Comparison of ENCODE assay signal across 8 cellular contexts in genomic region chr22:39349506-39349966, GRCh38. TPM values are rescaled to one million over a fixed set of nuclear protein-coding genes. Genes with fewer than 3 reads are reported as not detected.
A peak's percentile ranks its signal among the peaks of the same experiment; 100 is the strongest.
DNase-seq lines count a peak whose midpoint lies in the region; ATAC-seq, FAIRE-seq and TF ChIP-seq lines count a peak whose summit lies in the region.

No MANE protein-coding gene starts in this region.

- no peaks in the 10 kb centered on the region for H3K36me3 Mint-ChIP-seq in stimulated activated naive CD8-positive, alpha-beta T cell treated with anti-CD3 and anti-CD28 coated beads, Interleukin-15, Interleukin-2, amounts not matched to agents 100 ng/mL and 50 ng/mL, for 24 hours (ENCODE audit: low read depth)

- H3K27me3 ChIP-seq in OCI-LY1 (ENCODE audit: insufficient read depth, low read length) (peaks cover 10% of the 10 kb centered on the region; the same call in 1 of the 2 replicates), bronchial epithelial cell (ENCODE audit: control insufficient read depth, insufficient read depth, low read length) (peaks cover 2% of the 10 kb centered on the region)

- H3K9me3 Mint-ChIP-seq in stimulated activated naive CD8-positive, alpha-beta T cell treated with anti-CD3 and anti-CD28 coated beads, Interleukin-15, Interleukin-2, amounts not matched to agents 100 ng/mL and 50 ng/mL, for 24 hours, result no peaks in the 10 kb centered on the region

- CTCF ChIA-PET in AG04449 (lab: Yijun Ruan, JAX), result interaction anchor here (1.0 to 2.7 kb wide), 11 partner anchors 8 to 180 kb away, joined by 3 to 12 read pairs (median 4); partner anchors contain the start of gene RPL3

- DNase-seq in AG04449 (ENCODE audit: low read depth, low spot score) (no peak), GM10266 (ENCODE audit: extremely low spot score) (peak; percentile 82), bronchial epithelial cell (ENCODE audit: low read depth) (no peak), kidney (no peak), HPDE6-E6E7 (ENCODE audit: extremely low spot score) (no peak)

- H3K4me1 Mint-ChIP-seq in stimulated activated naive CD8-positive, alpha-beta T cell treated with anti-CD3 and anti-CD28 coated beads, Interleukin-15, Interleukin-2, amounts not matched to agents 100 ng/mL and 50 ng/mL, for 24 hours (ENCODE audit: low read depth), result peaks cover 30% of the 10 kb centered on the region

- H3K9ac ChIP-seq in OCI-LY1 (ENCODE audit: low read length) (peak overlapping the region; percentile 63), kidney (ENCODE audit: low read length in 2 of 2) (peak overlapping the region; percentile 62 to 67)

- H3K36me3 ChIP-seq in OCI-LY1 (ENCODE audit: insufficient read depth, low read length) (no peaks in the 10 kb centered on the region), bronchial epithelial cell (ENCODE audit: control insufficient read depth, insufficient read depth, low read length) (no peaks in the 10 kb centered on the region), kidney (ENCODE audit: control insufficient read depth in 1 of 2, insufficient read depth in 2 of 2, low read length in 2 of 2) (no peaks in the 10 kb centered on the region)

- H3K79me2 ChIP-seq in OCI-LY1 (ENCODE audit: insufficient read depth, low read length), result no peaks in the 10 kb centered on the region

- FAIRE-seq in bronchial epithelial cell (lab: Jason Lieb, UNC) (no peak), kidney (lab: Jason Lieb, UNC) (no peak)

- no peaks in the 10 kb centered on the region for H3K9me2 ChIP-seq in OCI-LY1 (ENCODE audit: low read depth, low read length)

- POLR2A ChIA-PET in AG04449 (lab: Yijun Ruan, JAX), result interaction anchor here (0.6 to 1.0 kb wide), 4 partner anchors 30 to 170 kb away, joined by 3 to 5 read pairs (median 4); partner anchors contain the start of genes ATF4 and RPL3

- H3K27ac ChIP-seq in OCI-LY1 (ENCODE audit: low read depth, low read length, poor library complexity, severe bottlenecking) (no peak overlapping the region), kidney (ENCODE audit: low read depth in 2 of 2, low read length in 2 of 2) (peak overlapping the region in 1 of 2 donors; percentile 41)

- H3K27ac Mint-ChIP-seq in stimulated activated naive CD8-positive, alpha-beta T cell treated with anti-CD3 and anti-CD28 coated beads, Interleukin-15, Interleukin-2, amounts not matched to agents 100 ng/mL and 50 ng/mL, for 24 hours, result peak overlapping the region; percentile 49

- H3K4me2 ChIP-seq in OCI-LY1 (ENCODE audit: low read length), result peak overlapping the region; percentile 78

- intact Hi-C loops in kidney (cut with DNase I), result no loop called here

- no peaks in the 10 kb centered on the region for H3K27me3 Mint-ChIP-seq in stimulated activated naive CD8-positive, alpha-beta T cell treated with anti-CD3 and anti-CD28 coated beads, Interleukin-15, Interleukin-2, amounts not matched to agents 100 ng/mL and 50 ng/mL, for 24 hours

- no peak for TF ChIP-seq CTCF in AG04449 (IDR thresholded peaks at IDR 0.05; ENCODE audit: insufficient read depth, low read length, missing control alignments)
- peak; percentile 36 for TF ChIP-seq CTCF in GM10266 (IDR thresholded peaks at IDR 0.05; ENCODE audit: control insufficient read depth, insufficient read depth, low read depth, missing control alignments)
- no peak for TF ChIP-seq CTCF in OCI-LY1 (IDR thresholded peaks at IDR 0.05; ENCODE audit: low read length)
- TF ChIP-seq CTCF in bronchial epithelial cell (IDR thresholded peaks at IDR 0.05; ENCODE audit: insufficient read depth, low read length, severe bottlenecking), result no peak
- peak; percentile 24 for TF ChIP-seq CTCF in kidney (IDR thresholded peaks at IDR 0.05; ENCODE audit: borderline replicate concordance, extremely low read depth, insufficient read depth)

- ATAC-seq in HG03439 (IDR thresholded peaks at IDR 0.05; ENCODE audit: unreplicated experiment), result no peak

- H3K4me3 ChIP-seq in AG04449 (ENCODE audit: low read depth, low read length) (peak overlapping the region; percentile 76), OCI-LY1 (ENCODE audit: low read depth, low read length, poor library complexity, severe bottlenecking) (peak overlapping the region; percentile 60), bronchial epithelial cell (ENCODE audit: low read depth, low read length) (peak overlapping the region; percentile 42), kidney (ENCODE audit: low read length in 2 of 2) (peak overlapping the region; percentile 69 to 72)

- H3K4me3 Mint-ChIP-seq in stimulated activated naive CD8-positive, alpha-beta T cell treated with anti-CD3 and anti-CD28 coated beads, Interleukin-15, Interleukin-2, amounts not matched to agents 100 ng/mL and 50 ng/mL, for 24 hours, result peak overlapping the region; percentile 85

- H3K4me1 ChIP-seq in OCI-LY1 (ENCODE audit: insufficient read depth, low read length, severe bottlenecking) (peaks cover 9% of the 10 kb centered on the region), kidney (ENCODE audit: control insufficient read depth in 1 of 2, insufficient read depth in 1 of 2, low read depth in 1 of 2, low read length in 2 of 2) (peaks cover 0 to 3% of the 10 kb centered on the region in 2 donors)

- no peaks in the 10 kb centered on the region for H4K20me1 ChIP-seq in OCI-LY1 (ENCODE audit: insufficient read depth, low read length)

- H3K9me3 ChIP-seq in OCI-LY1 (ENCODE audit: low read length) (no peaks in the 10 kb centered on the region), kidney (ENCODE audit: control insufficient read depth in 1 of 2, low read length in 2 of 2) (no peaks in the 10 kb centered on the region)

- no peak overlapping the region for H2AFZ ChIP-seq in OCI-LY1 (ENCODE audit: low read length)

- H3F3A ChIP-seq in OCI-LY1 (ENCODE audit: insufficient read depth, low read length), result no peaks in the 10 kb centered on the region

RNA-seq across cellular contexts. Expression of gene SYNGR1, which starts 0.3 kb away (rescaled TPM):
- 0.26 and 2.0 TPM in 2 replicates for total RNA-seq in bronchial epithelial cell
- 21.5 TPM for total RNA-seq in kidney
- polyA plus RNA-seq in kidney (ENCODE audit: insufficient read depth, low read depth, low replicate concordance), result 43.0 TPM

RNA-seq across cellular contexts. Expression of gene RPL3, which starts 30.1 kb away (rescaled TPM):
- total RNA-seq in bronchial epithelial cell (5,727 and 8,485 TPM in 2 replicates), kidney (1,862 TPM)
- 2,443 TPM for polyA plus RNA-seq in kidney (ENCODE audit: insufficient read depth, low read depth, low replicate concordance)

RNA-seq across cellular contexts. Expression of gene TAB1, which starts 50.0 kb away (rescaled TPM):
- total RNA-seq in bronchial epithelial cell (7.9 and 8.2 TPM in 2 replicates), kidney (30.9 TPM)
- polyA plus RNA-seq in kidney (ENCODE audit: insufficient read depth, low read depth, low replicate concordance), result 14.4 TPM

Comparison
In these comparisons a context has a peak if more than half of its experiments do, and no peak if none do; other contexts are left out.
1. CTCF ChIP-seq: peak in GM10266 (single experiment) and kidney (single experiment); none in AG04449 (single experiment), OCI-LY1 (single experiment) and bronchial epithelial cell (single experiment).
2. Peak in every context shown above with its lines, with median percentiles within 50 percentile points of each other: H3K4me3 ChIP-seq.